ENCODE assay signal across 9 cellular contexts in genomic region chr10:6507311-6507710, GRCh38.
A peak's percentile ranks its signal among the peaks of the same experiment; 100 is the strongest.
DNase-seq lines count a peak whose midpoint lies in the region; ATAC-seq, FAIRE-seq and TF ChIP-seq lines count a peak whose summit lies in the region.
"Had no signal": no experiment of that assay in that cellular context is flagged by ENCODE, and none has a peak within 500 bp of the region (broad histone marks: within the 10 kb centered on the region; RNA-seq: fewer than 3 reads in every experiment).

No MANE protein-coding gene starts in this region.

- H3K36me3 Mint-ChIP-seq in T-cell = peaks cover 70% of the 10 kb centered on the region
- H3K36me3 Mint-ChIP-seq: brain had no signal

- H3K27me3 Mint-ChIP-seq in T-cell = no peaks in the 10 kb centered on the region
- H3K27me3 Mint-ChIP-seq: brain had no signal

- ATAC-seq in GM18867 (IDR thresholded peaks at IDR 0.05; ENCODE audit: unreplicated experiment) (peak; percentile 83), GM21619 (IDR thresholded peaks at IDR 0.05; ENCODE audit: unreplicated experiment) (peak; percentile 96), T-cell (replicated peaks in 1 of 4) (peak in 2 of 4 experiments; percentile 35 to 36)

- POLR2A ChIA-PET in T-cell (lab: Charles Lee) = interaction anchor here in 1 of 2 donors (0.6 kb wide), 1 partner anchor 30 kb away, joined by 3 read pairs; no protein-coding TSS in a partner anchor

- H3K9me3 Mint-ChIP-seq in T-cell = no peaks in the 10 kb centered on the region

- peak overlapping the region; percentile 77 to 81 for H3K27ac Mint-ChIP-seq in T-cell
- H3K27ac Mint-ChIP-seq: brain had no signal

- H3K4me3 Mint-ChIP-seq in T-cell = no peak overlapping the region
- H3K4me3 Mint-ChIP-seq: brain, neural crest cell had no signal

- TF ChIP-seq POLR2A in GM12892 (IDR thresholded peaks at IDR 0.05; ENCODE audit: low read depth, low read length) = no peak

- CTCF ChIA-PET in T-cell (lab: Charles Lee) = interaction anchor here in 1 of 2 donors (1.0 kb wide), 1 partner anchor 34 kb away, joined by 5 read pairs; no protein-coding TSS in a partner anchor

- FAIRE-seq in GM12892 (lab: Jason Lieb, UNC) = no peak

- DNase-seq in T-cell (no peak), nucleus accumbens (lab: John Stamatoyannopoulos, UW) (peak in 31 of 56 donors; percentile 3 to 60 (median 21)), DMS 273 treated with DMSO at 0.1 percent for 48 hours (lab: John Stamatoyannopoulos, UW) (no peak), GM12892 (ENCODE audit: insufficient read length) (no peak), T-helper 9 cell (no peak)

- H3K4me1 Mint-ChIP-seq in T-cell = peaks cover 41 to 65% (median 58%) of the 10 kb centered on the region in 3 donors

Comparison
In these comparisons a context has a peak if more than half of its experiments do, and no peak if none do; other contexts are left out.
1. DNase-seq: peak in nucleus accumbens (31 of 56); none in T-cell (0 of 34), DMS 273 treated with DMSO at 0.1 percent for 48 hours (single experiment), GM12892 (single experiment) and T-helper 9 cell (single experiment).